Comparison of ENCODE assay signal across 8 cellular contexts in the genomic region with DNA sequence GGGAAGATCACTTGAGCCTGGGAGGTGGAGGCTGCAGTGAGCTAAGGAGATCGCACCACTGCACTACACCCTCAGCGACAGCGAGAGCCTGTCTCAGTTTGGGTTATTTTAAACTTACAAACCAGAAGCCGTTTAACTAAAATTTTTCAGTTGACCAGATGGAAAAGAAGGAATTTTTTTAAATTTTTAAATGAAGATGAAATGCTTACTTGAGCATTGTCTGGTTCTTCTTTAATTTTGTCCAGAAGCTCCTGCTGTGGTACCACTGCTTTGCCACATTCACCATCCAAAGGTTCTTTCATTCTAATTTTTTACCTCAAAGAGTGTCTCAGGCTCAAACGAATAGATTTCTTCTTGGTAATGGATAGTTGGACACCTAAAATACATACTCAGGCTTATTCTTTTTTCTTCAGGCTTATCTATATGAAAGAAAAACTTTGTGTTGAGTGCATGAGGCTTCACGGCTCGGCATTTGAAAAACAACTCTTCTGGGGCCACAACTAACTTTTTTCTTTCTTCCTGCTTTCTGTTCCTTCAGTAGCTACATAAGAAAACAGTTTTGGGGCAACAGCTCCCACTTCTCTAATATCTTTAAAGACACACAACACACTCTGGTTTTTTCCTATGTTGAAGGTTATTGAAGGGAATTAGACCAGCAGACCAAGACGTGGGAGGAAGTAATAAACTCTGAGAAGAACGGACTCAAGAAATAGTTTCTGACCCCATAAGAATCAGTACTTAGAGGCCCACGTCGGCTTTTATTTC.
DNase-seq lines count a peak whose midpoint lies in the region; FAIRE-seq and TF ChIP-seq lines count a peak whose summit lies in the region.

No MANE protein-coding gene starts in this region.

- no peaks in the 10 kb centered on the region for H4K20me1 ChIP-seq in OCI-LY3 (ENCODE audit: insufficient read depth, low read length)

- peak overlapping the region; percentile 83 for H3K4me3 ChIP-seq in OCI-LY3 (ENCODE audit: low read length)
- peak overlapping the region; percentile 97 for H3K4me3 ChIP-seq in endocrine pancreas (ENCODE audit: control insufficient read depth, insufficient read depth, low read length)

- H3K9me3 ChIP-seq in OCI-LY3 (ENCODE audit: insufficient read depth, low read length) (peaks cover 4% of the 10 kb centered on the region; the same call in 1 of the 2 replicates), endocrine pancreas (ENCODE audit: control insufficient read depth, low read length) (no peaks in the 10 kb centered on the region)

- H3K27me3 Mint-ChIP-seq in nephron progenitor cell (ENCODE audit: low read depth, poor library complexity): peaks cover 17% of the 10 kb centered on the region

- TF ChIP-seq CTCF in OCI-LY3 (IDR thresholded peaks at IDR 0.05; ENCODE audit: low read depth, low read length): no peak
- TF ChIP-seq CTCF in nephron progenitor cell (IDR thresholded peaks at IDR 0.05): no peak
- TF ChIP-seq CTCF in GM10266 (IDR thresholded peaks at IDR 0.05; ENCODE audit: control insufficient read depth, insufficient read depth, low read depth, missing control alignments): no peak

- H3K36me3 ChIP-seq in OCI-LY3 (replicated peaks; ENCODE audit: low read depth, low read length) (peaks cover 5% of the 10 kb centered on the region), endocrine pancreas (ENCODE audit: control insufficient read depth, insufficient read depth, low read length) (no peaks in the 10 kb centered on the region)

- H3K4me1 ChIP-seq in OCI-LY3 (ENCODE audit: low read length) (peaks cover 7% of the 10 kb centered on the region), endocrine pancreas (ENCODE audit: control insufficient read depth, insufficient read depth, low read length) (peaks cover 7% of the 10 kb centered on the region)

- peaks cover 16% of the 10 kb centered on the region for H3K79me2 ChIP-seq in OCI-LY3 (ENCODE audit: low read length)

- peak; percentile 58 for FAIRE-seq in GM18507 (lab: Jason Lieb, UNC)

- H3K36me3 Mint-ChIP-seq in nephron progenitor cell (ENCODE audit: low read depth): peaks cover 40% of the 10 kb centered on the region

- peak overlapping the region; percentile 78 for H3K4me2 ChIP-seq in OCI-LY3 (ENCODE audit: low read length)

- peaks cover 25% of the 10 kb centered on the region for H3K9me3 Mint-ChIP-seq in nephron progenitor cell

- DNase-seq in GM18507 (ENCODE audit: extremely low spot score, insufficient read length, low read depth) (no peak), nephron progenitor cell (no peak), GM10266 (ENCODE audit: extremely low spot score) (no peak), NCI-H345 treated with DMSO at 0.1 percent for 48 hours (lab: John Stamatoyannopoulos, UW; ENCODE audit: unreplicated experiment) (no peak), RPMI8226 (no peak), NCI-H2029 treated with DMSO at 0.1 percent for 48 hours (lab: John Stamatoyannopoulos, UW) (no peak)

- peak overlapping the region; percentile 90 for H3K9ac ChIP-seq in OCI-LY3 (ENCODE audit: low read length)
- peak overlapping the region; percentile 99 for H3K9ac ChIP-seq in endocrine pancreas (ENCODE audit: control insufficient read depth, insufficient read depth, low read length)

- no peak overlapping the region for H3K27ac Mint-ChIP-seq in nephron progenitor cell

- H2AFZ ChIP-seq in OCI-LY3 (ENCODE audit: low read depth, low read length): no peak overlapping the region

- H3K27me3 ChIP-seq in OCI-LY3 (ENCODE audit: low read depth, low read length) (no peaks in the 10 kb centered on the region), endocrine pancreas (ENCODE audit: control insufficient read depth, insufficient read depth, low read length) (no peaks in the 10 kb centered on the region)

- H3K27ac ChIP-seq in OCI-LY3 (ENCODE audit: low read length): peak overlapping the region; percentile 75

- peak overlapping the region; percentile 99 for H3K4me3 Mint-ChIP-seq in nephron progenitor cell

- H3K4me1 Mint-ChIP-seq in nephron progenitor cell: peaks cover 22% of the 10 kb centered on the region
